ENCODE assay signal across 8 cellular contexts in genomic region chr15:75641176-75641498, GRCh38. TPM values are rescaled to one million over a fixed set of nuclear protein-coding genes. Genes with fewer than 3 reads are reported as not detected.
DNase-seq lines count a peak whose midpoint lies in the region; ATAC-seq and TF ChIP-seq lines count a peak whose summit lies in the region.

No MANE protein-coding gene starts in this region.

- H3K9me3 ChIP-seq in SK-N-MC (ENCODE audit: low read depth, low read length) (no peaks in the 10 kb centered on the region), iPS-15b (ENCODE audit: control insufficient read depth, insufficient read depth, low read length) (no peaks in the 10 kb centered on the region), stomach (no peaks in the 10 kb centered on the region), testis (no peaks in the 10 kb centered on the region)

- H3K9me3 Mint-ChIP-seq in activated T-cell treated with anti-CD3 and anti-CD28 coated beads, Interleukin-2, amount 50 U/mL, for 24 hours = no peaks in the 10 kb centered on the region

- peaks cover 29% of the 10 kb centered on the region for H3K4me1 Mint-ChIP-seq in activated T-cell treated with anti-CD3 and anti-CD28 coated beads, Interleukin-2, amount 50 U/mL, for 24 hours (ENCODE audit: low read depth)

- H3K9ac ChIP-seq in SK-N-MC (ENCODE audit: insufficient read length) (peak overlapping the region; percentile 84), iPS-15b (ENCODE audit: low read depth, low read length) (no peak overlapping the region)

- TF ChIP-seq POLR2A in stomach (IDR thresholded peaks at IDR 0.05) = no peak
- TF ChIP-seq POLR2A in testis (IDR thresholded peaks at IDR 0.05) = no peak

- no peak for DNase-seq in activated T-cell treated with anti-CD3 and anti-CD28 coated beads, Interleukin-2, amount 50 U/mL, for 24 hours
- no peak for DNase-seq in activated T-cell treated with anti-CD3 and anti-CD28 coated beads, Interleukin-2, amount 50 U/mL, for 1 hour
- DNase-seq in SK-N-MC (ENCODE audit: low read depth, low spot score) (no peak), stomach (no peak), testis (no peak), NOMO-1 (lab: John Stamatoyannopoulos, UW; ENCODE audit: unreplicated experiment in 2 of 2) (no peak)

- TF ChIP-seq CTCF in stomach (IDR thresholded peaks at IDR 0.05) = peak in 1 of 7 experiments; percentile 3
- TF ChIP-seq CTCF in testis (IDR thresholded peaks at IDR 0.05) = no peak

- intact Hi-C loops in stomach (cut with DNase I; ENCODE audit: low total_unique reads) (no loop called here), testis (cut with DNase I; ENCODE audit: low total_unique reads) (loop anchor here (10.0 kb wide), 1 partner anchor 186 kb away; the partner anchor contains the start of gene SIN3A)

- TF ChIP-seq EP300 in stomach (IDR thresholded peaks at IDR 0.05) = no peak

- peak overlapping the region; percentile 81; the same call in 1 of the 2 replicates for H3K27ac ChIP-seq in SK-N-MC
- peak overlapping the region; percentile 23 to 95 (median 93) for H3K27ac ChIP-seq in stomach
- peak overlapping the region in 1 of 2 donors; percentile 93 for H3K27ac ChIP-seq in testis

- H3K4me3 Mint-ChIP-seq in activated T-cell treated with anti-CD3 and anti-CD28 coated beads, Interleukin-2, amount 50 U/mL, for 24 hours = peak overlapping the region; percentile 96

- H3K27ac Mint-ChIP-seq in activated T-cell treated with anti-CD3 and anti-CD28 coated beads, Interleukin-2, amount 50 U/mL, for 24 hours = peak overlapping the region; percentile 97

- ATAC-seq in GM19351 (IDR thresholded peaks at IDR 0.05; ENCODE audit: unreplicated experiment) = no peak

- 66 to 76% (median 72%) methylated on average over 4 of the region's 4 CpGs for WGBS in stomach, 5 donors
- 65 to 67% methylated on average over 4 of the region's 4 CpGs for WGBS in testis, 2 donors

- H3K36me3 Mint-ChIP-seq in activated T-cell treated with anti-CD3 and anti-CD28 coated beads, Interleukin-2, amount 50 U/mL, for 24 hours (ENCODE audit: low read depth) = peaks cover 37% of the 10 kb centered on the region

- H3K27me3 Mint-ChIP-seq in activated T-cell treated with anti-CD3 and anti-CD28 coated beads, Interleukin-2, amount 50 U/mL, for 24 hours = no peaks in the 10 kb centered on the region

- H3K27me3 ChIP-seq in iPS-15b (ENCODE audit: control insufficient read depth, insufficient read depth, low read length) (peaks cover 5% of the 10 kb centered on the region), stomach (no peaks in the 10 kb centered on the region), testis (no peaks in the 10 kb centered on the region)

- H3K4me1 ChIP-seq in iPS-15b (ENCODE audit: control insufficient read depth, insufficient read depth, low read length) = no peaks in the 10 kb centered on the region
- peaks cover 16 to 54% (median 51%) of the 10 kb centered on the region in 4 donors for H3K4me1 ChIP-seq in stomach
- H3K4me1 ChIP-seq in testis = peaks cover 13% of the 10 kb centered on the region

- H3K36me3 ChIP-seq in SK-N-MC (ENCODE audit: insufficient read depth, low read length) (peaks cover 4% of the 10 kb centered on the region; the same call in 1 of the 2 replicates), iPS-15b (ENCODE audit: control insufficient read depth, insufficient read depth, low read length) (peaks cover 7% of the 10 kb centered on the region), stomach (peaks cover 0 to 10% (median 0%) of the 10 kb centered on the region in 4 donors), testis (ENCODE audit: low read depth, missing control alignments) (no peaks in the 10 kb centered on the region)

- peak overlapping the region; percentile 91 for H3K4me3 ChIP-seq in SK-N-MC
- H3K4me3 ChIP-seq in iPS-15b (ENCODE audit: low read depth, low read length) = peak overlapping the region; percentile 99
- no peak overlapping the region for H3K4me3 ChIP-seq in stomach
- H3K4me3 ChIP-seq in testis = no peak overlapping the region

RNA-seq across cellular contexts. Expression of gene IMP3, which starts 1.1 kb away (rescaled TPM):
- total RNA-seq in stomach = 100 to 1,000 TPM in 2 of 5 donors, 10 to 100 TPM in 2, 1 to 10 TPM in 1; 3.5 to 137 (median 39.8) TPM
- polyA plus RNA-seq in stomach = 10 to 100 TPM; 67.4 to 98.7 (median 80.7) TPM
- total RNA-seq in testis = 100 to 1,000 TPM in 1 of 2 donors, 10 to 100 TPM in 1; 87.5 to 111 TPM
- polyA plus RNA-seq in testis (ENCODE audit: insufficient read depth, low read depth, low replicate concordance) = 32.6 TPM

RNA-seq across cellular contexts. Expression of gene SNX33, which starts 6.6 kb away (rescaled TPM):
- 10 to 100 TPM; 12.5 to 36.8 (median 23.9) TPM for total RNA-seq in stomach
- 10 to 100 TPM; 11.0 to 15.6 (median 11.6) TPM for polyA plus RNA-seq in stomach
- total RNA-seq in testis = 10 to 100 TPM in 1 of 2 donors, 1 to 10 TPM in 1; 8.3 to 11.5 TPM
- 10.5 TPM for polyA plus RNA-seq in testis (ENCODE audit: insufficient read depth, low read depth, low replicate concordance)

RNA-seq across cellular contexts. Expression of gene SNUPN, which starts 15.6 kb away (rescaled TPM):
- total RNA-seq in stomach (10 to 100 TPM in 4 of 5 donors, 1 to 10 TPM in 1; 4.7 to 19.6 (median 15.1) TPM), testis (10 to 100 TPM; 37.0 to 44.6 TPM)
- polyA plus RNA-seq in stomach (10 to 100 TPM; 16.2 to 29.2 (median 24.3) TPM), testis (ENCODE audit: insufficient read depth, low read depth, low replicate concordance) (97.5 TPM)

Comparison
In these comparisons a context has a peak if more than half of its experiments do, and no peak if none do; other contexts are left out.
1. H3K4me3 ChIP-seq: peak in SK-N-MC (single experiment) and iPS-15b (single experiment); none in stomach (0 of 4) and testis (0 of 2).